In the genomic region with DNA sequence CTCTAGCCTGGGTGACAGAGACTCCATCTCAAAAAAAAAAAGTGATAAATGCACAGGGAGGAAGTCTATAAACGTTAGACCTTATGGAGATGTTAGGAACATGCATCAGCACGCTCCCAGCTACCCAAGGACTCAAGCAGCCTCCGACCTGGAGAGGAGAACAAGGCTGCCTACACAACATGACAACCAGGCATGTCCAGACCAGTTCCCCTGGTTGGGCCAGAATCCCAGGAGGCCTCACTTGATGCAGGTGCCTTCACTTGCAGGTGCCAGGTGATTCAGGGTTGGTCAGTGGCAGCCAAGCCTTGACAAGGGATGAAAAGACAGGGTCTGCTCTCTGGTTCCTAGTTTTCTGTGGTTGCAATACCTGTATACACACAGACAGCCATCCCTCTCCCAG, we compare ENCODE assay signal across 19 cellular contexts. TPM values are rescaled to one million over a fixed set of nuclear protein-coding genes. Genes with fewer than 3 reads are reported as not detected.
DNase-seq lines count a peak whose midpoint lies in the region; ATAC-seq and TF ChIP-seq lines count a peak whose summit lies in the region.
"Had no signal": no experiment of that assay in that cellular context is flagged by ENCODE, and none has a peak within 500 bp of the region (broad histone marks: within the 10 kb centered on the region; RNA-seq: fewer than 3 reads in every experiment).

No MANE protein-coding gene starts in this region.

- H3K4me1 Mint-ChIP-seq in activated T-cell treated with anti-CD3 and anti-CD28 coated beads, Interleukin-2, amount 50 U/mL, for 24 hours (ENCODE audit: low read depth) = peaks cover 37% of the 10 kb centered on the region
- peaks cover 19% of the 10 kb centered on the region for H3K4me1 Mint-ChIP-seq in MCF 10A (ENCODE audit: insufficient read depth, unreplicated experiment)
- peaks cover 26% of the 10 kb centered on the region for H3K4me1 Mint-ChIP-seq in stimulated activated effector memory CD8-positive, alpha-beta T cell treated with anti-CD3 and anti-CD28 coated beads, Interleukin-12 subunit alpha, Interleukin-12 subunit beta, amount 100 ng/mL, for 72 hours

- TF ChIP-seq CTCF in MCF 10A (IDR thresholded peaks at IDR 0.05; ENCODE audit: unreplicated experiment) = no peak

- H3K36me3 Mint-ChIP-seq in activated T-cell treated with anti-CD3 and anti-CD28 coated beads, Interleukin-2, amount 50 U/mL, for 24 hours (ENCODE audit: low read depth) = peaks cover 93% of the 10 kb centered on the region
- H3K36me3 Mint-ChIP-seq in MCF 10A (ENCODE audit: insufficient read depth, unreplicated experiment) = peaks cover 89% of the 10 kb centered on the region
- H3K36me3 Mint-ChIP-seq in stimulated activated effector memory CD8-positive, alpha-beta T cell treated with anti-CD3 and anti-CD28 coated beads, Interleukin-12 subunit alpha, Interleukin-12 subunit beta, amount 100 ng/mL, for 72 hours = peaks cover 100% of the 10 kb centered on the region

- intact Hi-C loops in MCF 10A (cut with micrococcal nuclease) = loop anchor here (10.0 kb wide), 1 partner anchor 105 kb away; the partner anchor contains the start of gene TEF

- no peaks in the 10 kb centered on the region for H3K9me3 ChIP-seq in HUES6 (ENCODE audit: control insufficient read depth, insufficient read depth, low read depth, low read length)
- H3K9me3 ChIP-seq: thyroid gland had no signal

- peak overlapping the region; percentile 17; the same call in 1 of the 2 replicates for H3K27ac ChIP-seq in HUES6 (ENCODE audit: low read depth, low read length)
- H3K27ac ChIP-seq: neural progenitor cell, thyroid gland had no signal

- peaks cover 87% of the 10 kb centered on the region for H3K36me3 ChIP-seq in HUES6 (ENCODE audit: control insufficient read depth, insufficient read depth, low read length)

- peaks cover 10% of the 10 kb centered on the region; the same call in 1 of the 2 replicates for H3K4me1 ChIP-seq in HUES6 (ENCODE audit: control insufficient read depth, insufficient read depth, low read length)
- H3K4me1 ChIP-seq: neural progenitor cell had no signal

- H3K27ac Mint-ChIP-seq in activated T-cell treated with anti-CD3 and anti-CD28 coated beads, Interleukin-2, amount 50 U/mL, for 24 hours = peak overlapping the region; percentile 59
- H3K27ac Mint-ChIP-seq in MCF 10A (ENCODE audit: low read depth, unreplicated experiment) = peak overlapping the region; percentile 81
- H3K27ac Mint-ChIP-seq in stimulated activated effector memory CD8-positive, alpha-beta T cell treated with anti-CD3 and anti-CD28 coated beads, Interleukin-12 subunit alpha, Interleukin-12 subunit beta, amount 100 ng/mL, for 72 hours = peak overlapping the region; percentile 58
- H3K27ac Mint-ChIP-seq: neural progenitor cell, progenitor cell of endocrine pancreas had no signal

- H3K27me3 Mint-ChIP-seq in activated T-cell treated with anti-CD3 and anti-CD28 coated beads, Interleukin-2, amount 50 U/mL, for 24 hours = no peaks in the 10 kb centered on the region
- H3K27me3 Mint-ChIP-seq in MCF 10A (ENCODE audit: insufficient read depth, unreplicated experiment) = no peaks in the 10 kb centered on the region
- H3K27me3 Mint-ChIP-seq: CD4-positive, CD25-positive, alpha-beta regulatory T cell; progenitor cell of endocrine pancreas had no signal

- CTCF ChIA-PET in MCF 10A (lab: Yijun Ruan, JAX) = interaction anchor here (0.6 to 0.7 kb wide), 2 partner anchors 28 to 251 kb away, joined by 3 read pairs; no protein-coding TSS in a partner anchor

- H3K9ac ChIP-seq in HUES6 (ENCODE audit: low read length) = no peak overlapping the region
- H3K9ac ChIP-seq: neural progenitor cell had no signal

- H3K9me3 Mint-ChIP-seq in activated T-cell treated with anti-CD3 and anti-CD28 coated beads, Interleukin-2, amount 50 U/mL, for 24 hours = no peaks in the 10 kb centered on the region
- no peaks in the 10 kb centered on the region for H3K9me3 Mint-ChIP-seq in MCF 10A (ENCODE audit: unreplicated experiment)
- H3K9me3 Mint-ChIP-seq in stimulated activated effector memory CD8-positive, alpha-beta T cell treated with anti-CD3 and anti-CD28 coated beads, Interleukin-12 subunit alpha, Interleukin-12 subunit beta, amount 100 ng/mL, for 72 hours = no peaks in the 10 kb centered on the region
- H3K9me3 Mint-ChIP-seq: activated T-helper 2 cell treated with anti-CD3 and anti-CD28 coated beads, Interferon-gamma antibody, Interleukin-2, Interleukin-4, amounts not matched to agents 10 μg/mL and 5 μg/mL and 100 μg/mL, durations not matched to agents 14 hours and 24 hours and 36 hours; CD4-positive, CD25-positive, alpha-beta regulatory T cell; neural progenitor cell had no signal

- no peak overlapping the region for H3K4me3 Mint-ChIP-seq in activated T-cell treated with anti-CD3 and anti-CD28 coated beads, Interleukin-2, amount 50 U/mL, for 24 hours
- H3K4me3 Mint-ChIP-seq in MCF 10A (ENCODE audit: unreplicated experiment) = no peak overlapping the region
- no peak overlapping the region for H3K4me3 Mint-ChIP-seq in stimulated activated effector memory CD8-positive, alpha-beta T cell treated with anti-CD3 and anti-CD28 coated beads, Interleukin-12 subunit alpha, Interleukin-12 subunit beta, amount 100 ng/mL, for 72 hours
- H3K4me3 Mint-ChIP-seq: neural progenitor cell had no signal

- no peaks in the 10 kb centered on the region for H3K27me3 ChIP-seq in HUES6 (ENCODE audit: control insufficient read depth, insufficient read depth, low read length)
- H3K27me3 ChIP-seq: neural progenitor cell, thyroid gland had no signal

- BruUV-seq in MCF 10A (replicated peaks; lab: Mats Ljungman, UMichigan) = no TSS peak

- POLR2A ChIA-PET in MCF 10A (lab: Yijun Ruan, JAX) = interaction anchor here (0.6 to 2.2 kb wide), 15 partner anchors 9 to 423 kb away, joined by 3 to 13 read pairs (median 4); partner anchors contain the start of genes EP300, TEF, XPNPEP3 and ZC3H7B

- no peak overlapping the region for H3K4me3 ChIP-seq in HUES6 (ENCODE audit: low read depth, low read length)
- H3K4me3 ChIP-seq: neural progenitor cell, thyroid gland had no signal

- no peak for ATAC-seq in stimulated activated effector memory CD8-positive, alpha-beta T cell treated with anti-CD3 and anti-CD28 coated beads, Interleukin-12 subunit alpha, Interleukin-12 subunit beta, amount 100 ng/mL, for 72 hours
- ATAC-seq in GM18873 (IDR thresholded peaks at IDR 0.05; ENCODE audit: low FRiP score, unreplicated experiment) (no peak), GM21367 (IDR thresholded peaks at IDR 0.05; ENCODE audit: unreplicated experiment) (no peak)
- ATAC-seq: activated CD4-positive, CD25-positive, alpha-beta regulatory T cell treated with anti-CD3 and anti-CD28 coated beads, Interleukin-2, amount 50 U/mL, for 24 hours had no signal

- no peak for DNase-seq in activated T-cell treated with anti-CD3 and anti-CD28 coated beads, Interleukin-2, amount 50 U/mL, for 24 hours
- DNase-seq in activated T-cell treated with anti-CD3 and anti-CD28 coated beads, Interleukin-2, amount 50 U/mL, for 48 hours = no peak
- DNase-seq in MCF 10A (ENCODE audit: unreplicated experiment) (peak; percentile 95), glomerular visceral epithelial cell (ENCODE audit: extremely low spot score) (no peak)
- no peak for DNase-seq in stimulated activated effector memory CD8-positive, alpha-beta T cell treated with anti-CD3 and anti-CD28 coated beads, Interleukin-12 subunit alpha, Interleukin-12 subunit beta, amount 100 ng/mL, for 72 hours (ENCODE audit: low spot score in 2 of 2)
- DNase-seq: amniotic stem cell; CD4-positive, CD25-positive, alpha-beta regulatory T cell; DMS53; Right ventricle myocardium superior; stimulated activated CD4-positive, alpha-beta T cell treated with anti-CD3 and anti-CD28 coated beads, Interleukin-1b, Interleukin-23, amount 100 ng/mL, for 48 hours; stimulated activated naive CD4-positive, alpha-beta T cell; thyroid gland had no signal

RNA-seq across cellular contexts. Expression of gene RANGAP1, which starts 5.9 kb away (rescaled TPM):
- 84.7 and 117 TPM in 2 replicates for total RNA-seq in MCF 10A (2022)

RNA-seq across cellular contexts. Expression of gene ZC3H7B, which starts 21.3 kb away (rescaled TPM):
- 42.9 and 53.4 TPM in 2 replicates for total RNA-seq in MCF 10A (2022)

RNA-seq across cellular contexts. Expression of gene CHADL, which starts 39.3 kb away (rescaled TPM):
- 0.51 and 0.52 TPM in 2 replicates for total RNA-seq in MCF 10A (2022)
